In the genomic region with DNA sequence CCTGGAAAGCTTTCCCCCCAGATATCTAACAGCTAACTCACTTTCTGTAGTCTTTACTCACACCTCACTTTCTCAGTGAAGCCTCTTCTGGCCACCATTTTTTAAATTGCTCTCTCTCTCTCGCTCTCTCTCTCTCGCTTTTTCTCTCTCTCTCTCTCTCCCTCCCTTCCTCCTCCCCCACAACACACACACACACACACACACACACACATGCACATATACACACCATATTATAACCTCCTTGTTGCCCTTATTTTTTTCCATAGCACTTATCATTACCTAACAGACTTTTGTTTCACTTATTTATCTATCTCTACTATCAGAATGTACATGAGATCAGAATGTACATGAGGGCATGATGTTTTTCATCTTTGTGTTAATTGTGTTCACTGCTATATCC, we compare ENCODE assay signal across 24 cellular contexts.
DNase-seq lines count a peak whose midpoint lies in the region; ATAC-seq, FAIRE-seq and TF ChIP-seq lines count a peak whose summit lies in the region.
"Had no signal": no experiment of that assay in that cellular context is flagged by ENCODE, and none has a peak within 500 bp of the region (broad histone marks: within the 10 kb centered on the region; RNA-seq: fewer than 3 reads in every experiment).

No MANE protein-coding gene starts in this region.

- TF ChIP-seq CTCF in HEK293 (tag by site-specific recombination; IDR thresholded peaks at IDR 0.05) = no peak
- no peak for TF ChIP-seq CTCF in K562 (IDR thresholded peaks at IDR 0.05 in 2 of 3, conservative IDR thresholded peaks at IDR 0.05 in 1 of 3; ENCODE audit: insufficient read depth in 2 of 3, low read depth in 1 of 3, low read length in 3 of 3)

- H3K56ac ChIP-seq in mesendoderm (ENCODE audit: low read length) = no peak overlapping the region

- no TSS peak for BruUV-seq in K562 (replicated peaks; lab: Mats Ljungman, UMichigan)

- H3K36me3 ChIP-seq in HEK293 (ENCODE audit: control insufficient read depth in 2 of 2, insufficient read depth in 1 of 2, low read length in 2 of 2) (no peaks in the 10 kb centered on the region), K562 (ENCODE audit: control insufficient read depth, insufficient read depth, low read length) (no peaks in the 10 kb centered on the region), mesendoderm (ENCODE audit: control insufficient read depth, insufficient read depth, low read length) (no peaks in the 10 kb centered on the region)
- H3K36me3 ChIP-seq: BE2C, BLaER1 had no signal

- H2BK120ac ChIP-seq in mesendoderm (ENCODE audit: low read depth, low read length) = no peak overlapping the region

- no peak for TF ChIP-seq POLR2A in K562 (conservative IDR thresholded peaks at IDR 0.05)

- no peak overlapping the region for H4K8ac ChIP-seq in mesendoderm (ENCODE audit: low read depth, low read length)

- no peak overlapping the region for H2AK5ac ChIP-seq in mesendoderm (ENCODE audit: low read length)

- H4K20me1 ChIP-seq in K562 (replicated peaks; ENCODE audit: control insufficient read depth, insufficient read depth, low read length) = no peaks in the 10 kb centered on the region
- H4K20me1 ChIP-seq: BLaER1 had no signal

- 0% methylated on average over 2 of the region's 2 CpGs for WGBS in K562 (ENCODE audit: insufficient coverage, low coverage, missing lambda C conversion rate)
- WGBS in mesendoderm (ENCODE audit: extremely low coverage, insufficient coverage, low lambda C conversion rate) = no CpG with 5 or more reads among the region's 2 CpGs

- no peak for DNase-seq in K562 (ENCODE audit: extremely low read depth in 1 of 4, low spot score in 3 of 4)
- no peak for DNase-seq in mesendoderm
- DNase-seq in NOMO-1 treated with DMSO at 0.1 percent for 48 hours (lab: John Stamatoyannopoulos, UW; ENCODE audit: unreplicated experiment) = no peak
- no peak for DNase-seq in cerebellar nuclear complex (lab: John Stamatoyannopoulos, UW)
- DNase-seq: 8988T; ACHN; BE2C; C1 segment of cervical spinal cord; CD4-positive, alpha-beta memory T cell; CD4-positive, CD25-positive, alpha-beta regulatory T cell; CD8-positive, alpha-beta memory T cell; COR-L47; DMS 273 treated with DMSO at 0.1 percent for 48 hours; DMS153; DMS53; DMS79; DND-41; EL; GDM1 had no signal

- no peak overlapping the region for H2BK15ac ChIP-seq in mesendoderm (replicated peaks; ENCODE audit: low read depth)

- CTCF ChIA-PET in HEK293 (lab: Yijun Ruan, JAX) (no interaction called here), K562 (lab: Yijun Ruan, JAX; ENCODE audit: low intra/inter-chr PET ratio) (no interaction called here)

- no peak overlapping the region for H2AFZ ChIP-seq in K562 (ENCODE audit: low read depth, low read length)

- no peak overlapping the region for H3K9ac ChIP-seq in K562 (ENCODE audit: insufficient read depth in 1 of 2, low read depth in 2 of 2, low read length in 2 of 2)
- H3K9ac ChIP-seq in mesendoderm (ENCODE audit: low read length) = no peak overlapping the region
- H3K9ac ChIP-seq: BLaER1 had no signal

- H3K79me1 ChIP-seq in mesendoderm (ENCODE audit: low read length) = no peaks in the 10 kb centered on the region

- no peaks in the 10 kb centered on the region for H3K79me2 ChIP-seq in K562 (ENCODE audit: control insufficient read depth, insufficient read depth, low read length)
- no peaks in the 10 kb centered on the region for H3K79me2 ChIP-seq in mesendoderm (ENCODE audit: control insufficient read depth, insufficient read depth, low read length)

- H3K9me3 ChIP-seq in HEK293 (ENCODE audit: control insufficient read depth, insufficient read depth, low read depth, low read length) (no peaks in the 10 kb centered on the region), K562 (replicated peaks; ENCODE audit: control insufficient read depth, insufficient read depth, low read depth, low read length) (0 out of 2 replicates have a peak, but pooled peaks cover under 1% of the 10 kb centered on the region)
- H3K9me3 ChIP-seq: BE2C had no signal

- H2BK5ac ChIP-seq in mesendoderm (ENCODE audit: low read length) = no peak overlapping the region

- in situ Hi-C loops in K562 (cut with MboI) = no loop called here

- H3K23ac ChIP-seq in mesendoderm (ENCODE audit: low read length) = no peak overlapping the region

- POLR2A ChIA-PET in HEK293 (lab: Yijun Ruan, JAX) (no interaction called here), K562 (lab: Yijun Ruan, JAX) (no interaction called here)

- no peak for TF ChIP-seq RAD21 in K562 (CRISPR knock-in tag; conservative IDR thresholded peaks at IDR 0.05 in 1 of 2, IDR thresholded peaks at IDR 0.05 in 1 of 2)

- H3K9me1 ChIP-seq in K562 (ENCODE audit: control insufficient read depth, insufficient read depth, low read length) = no peaks in the 10 kb centered on the region

- no peak overlapping the region for H4K5ac ChIP-seq in mesendoderm (ENCODE audit: low read length)

- H3K18ac ChIP-seq in mesendoderm (ENCODE audit: low read length) = no peak overlapping the region

- no peak for FAIRE-seq in K562 (lab: Jason Lieb, UNC)
- FAIRE-seq: A204.1, GM12891 had no signal

- no peak for TF ChIP-seq EP300 in K562 (IDR thresholded peaks at IDR 0.05; ENCODE audit: low read length)

- H3K4ac ChIP-seq in mesendoderm (ENCODE audit: low read depth, low read length) = peak overlapping the region; percentile 31

- H3K4me2 ChIP-seq in K562 (ENCODE audit: insufficient read depth, low read length) (no peak overlapping the region), mesendoderm (ENCODE audit: low read length) (no peak overlapping the region)
- H3K4me2 ChIP-seq: BLaER1 had no signal

- intact Hi-C loops in K562 (cut with micrococcal nuclease) = no loop called here

- H3K4me3 ChIP-seq in HEK293 (ENCODE audit: low read depth, low read length) (no peak overlapping the region), K562 (no peak overlapping the region), mesendoderm (ENCODE audit: low read length) (no peak overlapping the region)
- H3K4me3 ChIP-seq: BLaER1 had no signal

- H3K4me1 ChIP-seq in HEK293 (ENCODE audit: control insufficient read depth, insufficient read depth, low read length) = no peaks in the 10 kb centered on the region
- H3K4me1 ChIP-seq in K562 (replicated peaks in 1 of 2; ENCODE audit: control insufficient read depth in 2 of 2, insufficient read depth in 2 of 2, low read length in 2 of 2) = no peaks in the 10 kb centered on the region
- no peaks in the 10 kb centered on the region for H3K4me1 ChIP-seq in mesendoderm (ENCODE audit: control insufficient read depth, low read depth, low read length)
- H3K4me1 ChIP-seq: BE2C, BLaER1 had no signal

- ATAC-seq in K562 (no peak), HG02970 (IDR thresholded peaks at IDR 0.05; ENCODE audit: low FRiP score, unreplicated experiment) (no peak)

- H3K27me3 ChIP-seq in K562 (ENCODE audit: control insufficient read depth in 2 of 2, insufficient read depth in 2 of 2, low read length in 2 of 2) (no peaks in the 10 kb centered on the region), mesendoderm (ENCODE audit: insufficient read depth, low read length, poor library complexity) (no peaks in the 10 kb centered on the region)
- H3K27me3 ChIP-seq: BE2C, BLaER1 had no signal

- H3K27ac ChIP-seq in HEK293 (ENCODE audit: extremely low read depth, low read depth, low read length) (no peak overlapping the region), K562 (ENCODE audit: extremely low read depth, low read depth, low read length) (no peak overlapping the region), mesendoderm (ENCODE audit: low read depth, low read length) (no peak overlapping the region)
- H3K27ac ChIP-seq: BLaER1 had no signal

TF ChIP-seq in HEK293, 187 proteins besides CTCF, POLR2A, EP300 and RAD21 (continues in another document):
- no peak for TF ChIP-seq TCF7L2 (IDR thresholded peaks at IDR 0.05; ENCODE audit: borderline replicate concordance, low read depth, low read length)
- peak; percentile 84 for TF ChIP-seq ZNF596 (tag by site-specific recombination; IDR thresholded peaks at IDR 0.05)
- no peak for TF ChIP-seq ZNF768 (tag by site-specific recombination; IDR thresholded peaks at IDR 0.05)

TF ChIP-seq in K562, 482 proteins besides CTCF, POLR2A, EP300 and RAD21 (continues in another document):
- no peak for TF ChIP-seq SLC30A9 (CRISPR knock-in tag; IDR thresholded peaks at IDR 0.05)
- TF ChIP-seq ZNF274 (IDR thresholded peaks at IDR 0.05; ENCODE audit: borderline replicate concordance, low read depth, low read length) = no peak
- peak; percentile 64; the same call in 1 of the 2 replicates for TF ChIP-seq OTX1 (CRISPR knock-in tag; IDR thresholded peaks at IDR 0.05)
- TF ChIP-seq, protein P1, sequence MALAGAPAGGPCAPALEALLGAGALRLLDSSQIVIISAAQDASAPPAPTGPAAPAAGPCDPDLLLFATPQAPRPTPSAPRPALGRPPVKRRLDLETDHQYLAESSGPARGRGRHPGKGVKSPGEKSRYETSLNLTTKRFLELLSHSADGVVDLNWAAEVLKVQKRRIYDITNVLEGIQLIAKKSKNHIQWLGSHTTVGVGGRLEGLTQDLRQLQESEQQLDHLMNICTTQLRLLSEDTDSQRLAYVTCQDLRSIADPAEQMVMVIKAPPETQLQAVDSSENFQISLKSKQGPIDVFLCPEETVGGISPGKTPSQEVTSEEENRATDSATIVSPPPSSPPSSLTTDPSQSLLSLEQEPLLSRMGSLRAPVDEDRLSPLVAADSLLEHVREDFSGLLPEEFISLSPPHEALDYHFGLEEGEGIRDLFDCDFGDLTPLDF (CRISPR knock-in tag; IDR thresholded peaks at IDR 0.05) = no peak
- TF ChIP-seq JUNB (CRISPR knock-in tag; conservative IDR thresholded peaks at IDR 0.05) = no peak
- TF ChIP-seq NELFE (IDR thresholded peaks at IDR 0.05; ENCODE audit: insufficient read depth, insufficient read length) = no peak
- no peak for TF ChIP-seq BMI1 (IDR thresholded peaks at IDR 0.05; ENCODE audit: low read length)
- TF ChIP-seq ZNF311 (CRISPR knock-in tag; IDR thresholded peaks at IDR 0.05) = peak; percentile 26; the same call in 1 of the 2 replicates
- no peak for TF ChIP-seq RNF219 (CRISPR knock-in tag; IDR thresholded peaks at IDR 0.05)
- TF ChIP-seq GTF2E2 (tag; IDR thresholded peaks at IDR 0.05) = no peak

Comparison
In these comparisons a context has a peak if more than half of its experiments do, and no peak if none do; other contexts are left out.
1. Of the 44 proteins assayed by ChIP-seq in both K562 and HEK293: peak only in K562: ZNF311; only in HEK293: none; in both: none; in neither: 43.